8 cellular contexts compared by ENCODE assay signal in the genomic region with DNA sequence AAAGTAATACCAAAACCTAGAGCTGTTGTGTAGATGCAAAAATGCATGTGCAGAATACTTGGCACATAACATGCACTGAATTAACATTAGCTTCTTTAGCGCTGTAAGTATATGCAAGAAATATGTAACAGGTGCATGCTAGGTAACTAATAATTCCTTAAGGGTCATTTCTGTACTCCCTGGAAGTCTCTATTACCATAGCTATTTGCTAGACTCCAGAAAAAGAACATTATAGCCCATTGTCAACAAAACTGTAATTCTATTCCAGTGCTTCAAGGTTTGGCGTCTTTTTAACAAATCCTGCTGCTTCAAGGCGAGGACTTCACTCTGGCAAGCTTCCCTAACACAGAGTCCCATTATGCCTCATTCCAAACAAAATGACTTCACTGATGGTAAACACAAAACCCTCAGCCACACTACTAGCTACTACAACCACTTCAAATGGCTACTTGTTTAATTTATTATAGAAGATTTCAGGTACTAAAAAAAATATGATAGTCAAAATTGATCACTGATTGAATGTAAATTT. TPM values are rescaled to one million over a fixed set of nuclear protein-coding genes. Genes with fewer than 3 reads are reported as not detected.
DNase-seq lines count a peak whose midpoint lies in the region; ATAC-seq and TF ChIP-seq lines count a peak whose summit lies in the region.

No MANE protein-coding gene starts in this region.

- H3K4me1 Mint-ChIP-seq in stimulated activated naive CD8-positive, alpha-beta T cell treated with anti-CD3 and anti-CD28 coated beads, Interleukin-15, amount 100 ng/mL, for 72 hours: peaks cover 50% of the 10 kb centered on the region

- no peaks in the 10 kb centered on the region for H3K9me3 Mint-ChIP-seq in stimulated activated naive CD8-positive, alpha-beta T cell treated with anti-CD3 and anti-CD28 coated beads, Interleukin-15, amount 100 ng/mL, for 72 hours

- H3K9me3 ChIP-seq in heart left ventricle: no peaks in the 10 kb centered on the region

- peak overlapping the region in 7 of 12 donors; percentile 28 to 57 (median 44) for H3K4me3 ChIP-seq in heart left ventricle

- TF ChIP-seq CTCF in VCaP (conservative IDR thresholded peaks at IDR 0.05) (no peak), heart left ventricle (IDR thresholded peaks at IDR 0.05) (no peak)

- H3K4me3 Mint-ChIP-seq in stimulated activated naive CD8-positive, alpha-beta T cell treated with anti-CD3 and anti-CD28 coated beads, Interleukin-15, amount 100 ng/mL, for 72 hours: peak overlapping the region; percentile 56 to 69

- WGBS in heart left ventricle, 4 donors: 44 to 61% (median 46%) methylated on average over 3 of the region's 3 CpGs

- peaks cover 18 to 88% (median 43%) of the 10 kb centered on the region in 12 donors for H3K4me1 ChIP-seq in heart left ventricle

- no peaks in the 10 kb centered on the region for H3K27me3 Mint-ChIP-seq in stimulated activated naive CD8-positive, alpha-beta T cell treated with anti-CD3 and anti-CD28 coated beads, Interleukin-15, amount 100 ng/mL, for 72 hours

- intact Hi-C loops in heart left ventricle (cut with DNase I): loop anchor here in 3 of 10 donors (5.0 to 10.0 kb wide), 3 partner anchors 62 to 212 kb away; a partner anchor contains a TSS

- H3K27ac ChIP-seq in VCaP: peak overlapping the region; percentile 84
- H3K27ac ChIP-seq in heart left ventricle: peak overlapping the region in 11 of 12 donors; percentile 27 to 95 (median 81)

- ATAC-seq in heart left ventricle (peak in 1 of 4 donors; percentile 32), GM21737 (IDR thresholded peaks at IDR 0.05; ENCODE audit: unreplicated experiment) (no peak)
- ATAC-seq in stimulated activated naive CD8-positive, alpha-beta T cell treated with anti-CD3 and anti-CD28 coated beads, Interleukin-15, amount 100 ng/mL, for 72 hours: no peak

- no peak overlapping the region for H3K27ac Mint-ChIP-seq in stimulated activated naive CD8-positive, alpha-beta T cell treated with anti-CD3 and anti-CD28 coated beads, Interleukin-15, amount 100 ng/mL, for 72 hours

- DNase-seq in NCI-H1092 treated with DMSO at 0.1 percent for 48 hours (lab: John Stamatoyannopoulos, UW): peak; percentile 12
- no peak for DNase-seq in NCI-H1092 (lab: John Stamatoyannopoulos, UW)
- DNase-seq in heart left ventricle: no peak
- no peak for DNase-seq in stimulated activated naive CD8-positive, alpha-beta T cell treated with anti-CD3 and anti-CD28 coated beads, Interleukin-15, amount 100 ng/mL, for 72 hours
- no peak for DNase-seq in NCI-H187 (lab: John Stamatoyannopoulos, UW)
- no peak for DNase-seq in COLO829 (ENCODE audit: low spot score)

- H3K36me3 ChIP-seq in heart left ventricle: no peaks in the 10 kb centered on the region

- TF ChIP-seq POLR2A in heart left ventricle (IDR thresholded peaks at IDR 0.05): no peak

- H3K27me3 ChIP-seq in heart left ventricle: no peaks in the 10 kb centered on the region

RNA-seq across cellular contexts. Expression of a gene that starts 32.7 kb away (rescaled TPM):
- total RNA-seq in heart left ventricle: 10 to 100 TPM; 28.6 to 75.4 (median 35.3) TPM
- 10 to 100 TPM in 1 of 2 donors, 1 to 10 TPM in 1; 7.7 to 19.4 TPM for polyA plus RNA-seq in heart left ventricle
